ENCODE assay signal across 17 cellular contexts in the genomic region with DNA sequence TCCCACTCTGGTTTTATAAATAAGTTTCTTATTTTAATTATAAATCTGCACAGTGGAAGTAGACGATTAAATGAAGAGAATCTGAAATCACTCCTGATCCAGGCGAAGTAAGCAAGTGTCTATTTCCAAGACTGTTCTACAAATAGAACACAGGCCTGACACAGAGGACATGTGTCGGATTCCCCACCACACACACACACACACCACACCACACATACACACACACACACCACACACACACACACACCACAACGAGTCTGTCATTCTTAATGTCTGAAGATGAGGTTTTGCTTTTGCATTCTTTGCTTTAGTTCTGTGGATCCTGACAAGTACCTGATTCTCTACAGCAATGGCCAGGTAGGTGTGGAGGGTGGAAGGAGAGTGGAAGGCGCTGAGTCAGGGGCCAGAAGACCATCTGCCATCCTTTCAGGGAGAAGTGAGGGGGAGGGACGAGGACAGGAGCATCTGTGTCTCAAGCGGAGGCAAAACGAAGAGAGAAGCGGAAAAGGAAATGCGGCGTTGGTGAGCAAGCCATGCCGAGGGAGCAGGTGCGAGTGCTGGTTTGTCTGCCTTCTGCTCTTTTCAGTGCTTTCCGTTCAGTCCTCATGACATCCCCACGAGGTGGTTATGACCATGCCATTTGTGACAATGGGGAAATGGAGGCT.
DNase-seq lines count a peak whose midpoint lies in the region; ATAC-seq and TF ChIP-seq lines count a peak whose summit lies in the region.
"Had no signal": no experiment of that assay in that cellular context is flagged by ENCODE, and none has a peak within 500 bp of the region (broad histone marks: within the 10 kb centered on the region; RNA-seq: fewer than 3 reads in every experiment).

No MANE protein-coding gene starts in this region.

- H3K4me3 Mint-ChIP-seq in activated CD8-positive, alpha-beta T cell treated with anti-CD3 and anti-CD28 coated beads for 36 hours: no peak overlapping the region
- H3K4me3 Mint-ChIP-seq: neural progenitor cell had no signal

- H3K9ac ChIP-seq in DND-41 (ENCODE audit: low read depth, low read length): peak overlapping the region; percentile 29; the same call in 1 of the 2 replicates
- H3K9ac ChIP-seq: neural progenitor cell had no signal

- CTCF ChIA-PET in activated CD8-positive, alpha-beta T cell treated with anti-CD3 and anti-CD28 coated beads for 36 hours (lab: Charles Lee): interaction anchor here (1.3 to 2.1 kb wide), 2 partner anchors 25 to 63 kb away, joined by 3 to 8 read pairs; no protein-coding TSS in a partner anchor

- TF ChIP-seq CTCF in DND-41 (IDR thresholded peaks at IDR 0.05; ENCODE audit: borderline replicate concordance, extremely low read depth, low read length, poor library complexity, severe bottlenecking): no peak
- no peak for TF ChIP-seq CTCF in activated CD8-positive, alpha-beta T cell treated with anti-CD3 and anti-CD28 coated beads for 36 hours (IDR thresholded peaks at IDR 0.05)

- H3K36me3 Mint-ChIP-seq in activated CD8-positive, alpha-beta T cell treated with anti-CD3 and anti-CD28 coated beads for 36 hours (ENCODE audit: low read depth): no peaks in the 10 kb centered on the region
- H3K36me3 Mint-ChIP-seq: neural progenitor cell had no signal

- H3K9me3 Mint-ChIP-seq in activated CD8-positive, alpha-beta T cell treated with anti-CD3 and anti-CD28 coated beads for 36 hours: no peaks in the 10 kb centered on the region
- H3K9me3 Mint-ChIP-seq: neural progenitor cell had no signal

- peak overlapping the region; percentile 56 for H3K4me2 ChIP-seq in DND-41 (ENCODE audit: insufficient read depth, low read length)
- H3K4me2 ChIP-seq: neural progenitor cell had no signal

- H3K4me3 ChIP-seq in DND-41 (ENCODE audit: low read depth in 1 of 2, low read length in 2 of 2): peak overlapping the region in 1 of 2 experiments; percentile 28; a peak in 2 of 4 replicates
- H3K4me3 ChIP-seq in Jurkat, Clone E6-1 (ENCODE audit: low read length): peak overlapping the region; percentile 15; the same call in 1 of the 2 replicates
- H3K4me3 ChIP-seq: body of pancreas, heart right ventricle, neural progenitor cell, right atrium auricular region, thoracic aorta had no signal

- no peaks in the 10 kb centered on the region for H3K79me2 ChIP-seq in DND-41 (ENCODE audit: insufficient read depth, low read length)

- ATAC-seq in DND-41 (ENCODE audit: insufficient read depth, low read depth) (peak; percentile 52), HG02870 (IDR thresholded peaks at IDR 0.05; ENCODE audit: unreplicated experiment) (no peak)
- no peak for ATAC-seq in activated CD8-positive, alpha-beta T cell treated with anti-CD3 and anti-CD28 coated beads for 36 hours
- ATAC-seq: body of pancreas, heart right ventricle had no signal

- peaks cover 85% of the 10 kb centered on the region for H3K4me1 ChIP-seq in DND-41 (ENCODE audit: insufficient read depth, low read length)
- H3K4me1 ChIP-seq: neural progenitor cell had no signal

- DNase-seq in DND-41 (peak; percentile 80), mesenteric fat pad (ENCODE audit: low spot score) (peak; percentile 45), NCI-H345 (lab: John Stamatoyannopoulos, UW) (no peak), NCI-H2196 treated with DMSO at 0.1 percent for 48 hours (lab: John Stamatoyannopoulos, UW; ENCODE audit: unreplicated experiment) (no peak)
- DNase-seq in Jurkat, Clone E6-1 (ENCODE audit: low read depth, low spot score): peak; percentile 84
- peak; percentile 30 for DNase-seq in activated CD8-positive, alpha-beta T cell treated with anti-CD3 and anti-CD28 coated beads for 36 hours
- DNase-seq: activated CD4-positive, CD25-positive, alpha-beta regulatory T cell treated with anti-CD3 and anti-CD28 coated beads, Interleukin-2, amount 50 U/mL, for 72 hours; activated effector memory CD4-positive, alpha-beta T cell treated with Interleukin-2 at 50 U/mL for 16 hours; body of pancreas; DMS79 treated with DMSO at 0.1 percent for 48 hours; heart right ventricle; mammary epithelial cell; NCI-H1694 had no signal

- POLR2A ChIA-PET in activated CD8-positive, alpha-beta T cell treated with anti-CD3 and anti-CD28 coated beads for 36 hours (lab: Charles Lee): no interaction called here

- H4K20me1 ChIP-seq in DND-41 (ENCODE audit: insufficient read depth, low read length): peaks cover 16% of the 10 kb centered on the region

- H2AFZ ChIP-seq in DND-41 (ENCODE audit: low read depth, low read length): peak overlapping the region; percentile 57; the same call in 1 of the 2 replicates
- H2AFZ ChIP-seq: neural progenitor cell had no signal

- peak overlapping the region; percentile 46 for H3K27ac Mint-ChIP-seq in activated CD8-positive, alpha-beta T cell treated with anti-CD3 and anti-CD28 coated beads for 36 hours
- H3K27ac Mint-ChIP-seq: neural progenitor cell had no signal

- no peaks in the 10 kb centered on the region for H3K9me3 ChIP-seq in DND-41 (ENCODE audit: insufficient read depth, low read length, severe bottlenecking)
- H3K9me3 ChIP-seq: body of pancreas, heart right ventricle, right atrium auricular region, thoracic aorta had no signal

- peaks cover 55% of the 10 kb centered on the region for H3K4me1 Mint-ChIP-seq in activated CD8-positive, alpha-beta T cell treated with anti-CD3 and anti-CD28 coated beads for 36 hours (ENCODE audit: low read depth)

- no peaks in the 10 kb centered on the region for H3K36me3 ChIP-seq in DND-41 (ENCODE audit: insufficient read depth, low read length)
- H3K36me3 ChIP-seq: heart right ventricle, neural progenitor cell, right atrium auricular region, thoracic aorta had no signal

- peaks cover 4% of the 10 kb centered on the region for H3K27me3 ChIP-seq in DND-41 (ENCODE audit: insufficient read depth, low read length, poor library complexity)
- H3K27me3 ChIP-seq: body of pancreas, neural progenitor cell, right atrium auricular region had no signal

- peaks cover 23% of the 10 kb centered on the region for H3K27me3 Mint-ChIP-seq in activated CD8-positive, alpha-beta T cell treated with anti-CD3 and anti-CD28 coated beads for 36 hours

- peak overlapping the region; percentile 81 for H3K27ac ChIP-seq in DND-41 (ENCODE audit: low read length)
- H3K27ac ChIP-seq: body of pancreas, heart right ventricle, neural progenitor cell, right atrium auricular region, thoracic aorta had no signal

- intact Hi-C loops in activated CD8-positive, alpha-beta T cell treated with anti-CD3 and anti-CD28 coated beads for 36 hours (cut with micrococcal nuclease): loop anchor here (5.0 kb wide), 1 partner anchor 60 kb away; no protein-coding TSS in a partner anchor

Comparison
In these comparisons a context has a peak if more than half of its experiments do, and no peak if none do; other contexts are left out.
1. DNase-seq: peak in DND-41 (single experiment), Jurkat, Clone E6-1 (single experiment), activated CD8-positive, alpha-beta T cell treated with anti-CD3 and anti-CD28 coated beads for 36 hours (single experiment) and mesenteric fat pad (single experiment); none in NCI-H345 (single experiment) and NCI-H2196 treated with DMSO at 0.1 percent for 48 hours (single experiment).